In genomic region chr2:42926438-42927333, GRCh38 we compare ENCODE assay signal across 11 cellular contexts.
DNase-seq lines count a peak whose midpoint lies in the region; ATAC-seq and TF ChIP-seq lines count a peak whose summit lies in the region.
"Had no signal": no experiment of that assay in that cellular context is flagged by ENCODE, and none has a peak within 500 bp of the region (broad histone marks: within the 10 kb centered on the region; RNA-seq: fewer than 3 reads in every experiment).

No MANE protein-coding gene starts in this region.

- peak; percentile 52 for DNase-seq in NCI-H2107 treated with DMSO at 0.1 percent for 48 hours (lab: John Stamatoyannopoulos, UW; ENCODE audit: unreplicated experiment)
- DNase-seq in NCI-H2107 (lab: John Stamatoyannopoulos, UW), result no peak
- no peak for DNase-seq in caudate nucleus (lab: John Stamatoyannopoulos, UW)
- no peak for DNase-seq in mesothelial cell of epicardium (ENCODE audit: low spot score in 2 of 2, unreplicated experiment in 2 of 2)
- peak in 1 of 2 donors; percentile 68 for DNase-seq in tibial artery
- no peak for DNase-seq in natural killer cell
- no peak for DNase-seq in activated naive CD4-positive, alpha-beta T cell treated with anti-CD3 and anti-CD28 coated beads for 36 hours
- DNase-seq in inferior parietal cortex (ENCODE audit: extremely low spot score), result no peak
- DNase-seq: activated CD8-positive, alpha-beta T cell treated with anti-CD3 and anti-CD28 coated beads, Interleukin-2, amount 10 ng/mL, durations not matched to agents 7 days and 5 days had no signal

- H3K4me3 ChIP-seq in tibial artery, result no peak overlapping the region
- H3K4me3 ChIP-seq: A549 had no signal

- intact Hi-C loops in tibial artery (cut with DNase I; ENCODE audit: low total_unique reads) (no loop called here), natural killer cell (cut with micrococcal nuclease) (no loop called here)
- intact Hi-C loops in activated naive CD4-positive, alpha-beta T cell treated with anti-CD3 and anti-CD28 coated beads for 36 hours (cut with micrococcal nuclease), result loop anchor here (5.0 kb wide), 1 partner anchor 99 kb away; no protein-coding TSS in a partner anchor

- H3K27ac Mint-ChIP-seq in mesothelial cell of epicardium, result peak overlapping the region; percentile 99
- no peak overlapping the region for H3K27ac Mint-ChIP-seq in natural killer cell
- no peak overlapping the region for H3K27ac Mint-ChIP-seq in activated naive CD4-positive, alpha-beta T cell treated with anti-CD3 and anti-CD28 coated beads for 36 hours
- H3K27ac Mint-ChIP-seq: activated CD8-positive, alpha-beta T cell treated with anti-CD3 and anti-CD28 coated beads, Interleukin-2, amount 10 ng/mL, durations not matched to agents 7 days and 5 days had no signal

- no peaks in the 10 kb centered on the region for H3K36me3 Mint-ChIP-seq in mesothelial cell of epicardium
- no peaks in the 10 kb centered on the region for H3K36me3 Mint-ChIP-seq in natural killer cell
- no peaks in the 10 kb centered on the region for H3K36me3 Mint-ChIP-seq in activated naive CD4-positive, alpha-beta T cell treated with anti-CD3 and anti-CD28 coated beads for 36 hours (ENCODE audit: low read depth)

- H3K36me3 ChIP-seq in tibial artery, result no peaks in the 10 kb centered on the region

- H3K9me3 ChIP-seq in tibial artery, result no peaks in the 10 kb centered on the region
- H3K9me3 ChIP-seq: A549 had no signal

- CTCF ChIA-PET in activated naive CD4-positive, alpha-beta T cell treated with anti-CD3 and anti-CD28 coated beads for 36 hours (lab: Charles Lee), result interaction anchor here (0.6 kb wide), 2 partner anchors 21 to 360 kb away, joined by 3 read pairs; no protein-coding TSS in a partner anchor

- H3K27me3 ChIP-seq in tibial artery, result no peaks in the 10 kb centered on the region

- H3K4me3 Mint-ChIP-seq in mesothelial cell of epicardium (no peak overlapping the region), natural killer cell (no peak overlapping the region)
- H3K4me3 Mint-ChIP-seq in activated naive CD4-positive, alpha-beta T cell treated with anti-CD3 and anti-CD28 coated beads for 36 hours, result no peak overlapping the region
- H3K4me3 Mint-ChIP-seq: activated CD8-positive, alpha-beta T cell treated with anti-CD3 and anti-CD28 coated beads, Interleukin-2, amount 10 ng/mL, durations not matched to agents 7 days and 5 days had no signal

- ATAC-seq in natural killer cell, result no peak
- ATAC-seq: A549; activated CD8-positive, alpha-beta T cell treated with anti-CD3 and anti-CD28 coated beads, Interleukin-2, amount 10 ng/mL, durations not matched to agents 7 days and 5 days; Panc1 had no signal

- H3K4me1 Mint-ChIP-seq in mesothelial cell of epicardium, result peaks cover 89% of the 10 kb centered on the region
- H3K4me1 Mint-ChIP-seq in natural killer cell, result no peaks in the 10 kb centered on the region
- H3K4me1 Mint-ChIP-seq in activated naive CD4-positive, alpha-beta T cell treated with anti-CD3 and anti-CD28 coated beads for 36 hours (ENCODE audit: low read depth), result no peaks in the 10 kb centered on the region

- peak overlapping the region; percentile 22 for H3K27ac ChIP-seq in caudate nucleus (ENCODE audit: low read depth, low read length)
- peak overlapping the region; percentile 85 to 92 for H3K27ac ChIP-seq in tibial artery

- H3K4me1 ChIP-seq in tibial artery, result peaks cover 28 to 100% (median 98%) of the 10 kb centered on the region in 4 donors

- H3K27me3 Mint-ChIP-seq in mesothelial cell of epicardium (ENCODE audit: low read depth), result no peaks in the 10 kb centered on the region
- H3K27me3 Mint-ChIP-seq in natural killer cell (ENCODE audit: low read depth in 2 of 2), result no peaks in the 10 kb centered on the region
- H3K27me3 Mint-ChIP-seq in activated naive CD4-positive, alpha-beta T cell treated with anti-CD3 and anti-CD28 coated beads for 36 hours (ENCODE audit: low read depth), result no peaks in the 10 kb centered on the region

- no peak for TF ChIP-seq CTCF in mesothelial cell of epicardium (IDR thresholded peaks at IDR 0.05; ENCODE audit: unreplicated experiment)
- TF ChIP-seq CTCF in tibial artery (IDR thresholded peaks at IDR 0.05), result no peak
- no peak for TF ChIP-seq CTCF in natural killer cell (IDR thresholded peaks at IDR 0.05)

- H3K9me3 Mint-ChIP-seq in mesothelial cell of epicardium (no peaks in the 10 kb centered on the region), natural killer cell (no peaks in the 10 kb centered on the region)
- H3K9me3 Mint-ChIP-seq in activated naive CD4-positive, alpha-beta T cell treated with anti-CD3 and anti-CD28 coated beads for 36 hours, result no peaks in the 10 kb centered on the region
